16 cellular contexts compared by ENCODE assay signal in the genomic region with DNA sequence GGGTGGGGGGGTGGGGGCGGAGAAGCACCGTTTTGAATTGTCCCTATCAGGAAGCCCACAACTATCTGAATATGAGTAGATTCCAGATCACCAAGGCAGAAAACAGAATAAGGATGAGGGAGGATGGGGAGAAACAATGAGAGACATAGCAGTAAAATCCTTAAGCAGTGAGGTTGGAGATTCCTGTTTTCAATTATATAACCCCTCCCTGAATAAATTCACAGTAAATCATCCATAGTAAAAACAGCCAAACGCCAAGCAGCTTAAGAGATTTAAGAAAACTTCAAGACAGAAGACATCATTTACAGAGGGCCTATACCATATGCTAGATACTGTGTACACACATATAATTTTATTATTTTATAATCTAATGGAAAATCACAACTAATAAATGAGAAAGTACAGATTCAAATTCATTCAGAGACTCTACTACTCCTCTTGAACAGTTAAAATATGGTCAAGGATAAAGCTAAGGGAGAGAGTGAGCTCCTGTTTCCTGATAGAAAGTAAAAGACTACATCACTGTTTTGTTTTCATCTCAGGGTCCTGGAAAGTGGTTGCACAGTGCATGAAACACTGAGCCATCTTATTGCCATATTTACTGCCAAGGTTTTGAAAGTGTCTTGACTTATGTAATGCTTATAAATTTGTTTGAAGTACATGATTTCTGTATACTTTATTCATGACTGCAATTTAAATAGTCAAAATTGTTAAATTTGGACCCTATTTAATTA.
DNase-seq lines count a peak whose midpoint lies in the region; ATAC-seq, FAIRE-seq and TF ChIP-seq lines count a peak whose summit lies in the region.
"Had no signal": no experiment of that assay in that cellular context is flagged by ENCODE, and none has a peak within 500 bp of the region (broad histone marks: within the 10 kb centered on the region; RNA-seq: fewer than 3 reads in every experiment).

No MANE protein-coding gene starts in this region.

- peak overlapping the region; percentile 79 for H3K27ac ChIP-seq in SU-DHL-6 (ENCODE audit: low read depth, low read length)
- no peak overlapping the region for H3K27ac ChIP-seq in mammary epithelial cell (ENCODE audit: insufficient read depth, low read depth, low read length)
- no peak overlapping the region for H3K27ac ChIP-seq in breast epithelium
- H3K27ac ChIP-seq: ascending aorta, foreskin keratinocyte had no signal

- H3K79me2 ChIP-seq in SU-DHL-6 (ENCODE audit: insufficient read depth, low read length) (peaks cover 93% of the 10 kb centered on the region), mammary epithelial cell (ENCODE audit: insufficient read depth, low read length) (peaks cover 69% of the 10 kb centered on the region)

- H3K4me2 ChIP-seq in SU-DHL-6 (ENCODE audit: low read depth, low read length, poor library complexity, severe bottlenecking) (no peak overlapping the region), mammary epithelial cell (ENCODE audit: insufficient read depth, low read depth, low read length) (no peak overlapping the region)

- H2AFZ ChIP-seq in SU-DHL-6 (ENCODE audit: low read depth, low read length, severe bottlenecking) (no peak overlapping the region), mammary epithelial cell (ENCODE audit: low read depth, low read length) (no peak overlapping the region)

- no peak for TF ChIP-seq CTCF in AG10803 (conservative IDR thresholded peaks at IDR 0.05; ENCODE audit: low read length)
- TF ChIP-seq CTCF in SU-DHL-6 (IDR thresholded peaks at IDR 0.05; ENCODE audit: insufficient read depth, low read length, poor library complexity, severe bottlenecking) = no peak
- TF ChIP-seq CTCF in fibroblast of the aortic adventitia (IDR thresholded peaks at IDR 0.05; ENCODE audit: insufficient read depth, low read length) = no peak
- TF ChIP-seq CTCF in mammary epithelial cell (conservative IDR thresholded peaks at IDR 0.05 in 1 of 2, IDR thresholded peaks at IDR 0.05 in 1 of 2; ENCODE audit: extremely low read depth in 1 of 2, insufficient read depth in 1 of 2, low read depth in 1 of 2, low read length in 2 of 2) = no peak
- no peak for TF ChIP-seq CTCF in breast epithelium (IDR thresholded peaks at IDR 0.05)

- dilution Hi-C loops in mammary epithelial cell (cut with HindIII; ENCODE audit: low sequenced_read_pairs) = no loop called here

- no TSS peak for BruUV-seq in mammary epithelial cell (replicated peaks; lab: Mats Ljungman, UMichigan)

- peaks cover 79% of the 10 kb centered on the region for H3F3A ChIP-seq in SU-DHL-6 (ENCODE audit: insufficient read depth)

- H4K20me1 ChIP-seq in SU-DHL-6 (ENCODE audit: low read depth, low read length) = no peaks in the 10 kb centered on the region
- no peaks in the 10 kb centered on the region for H4K20me1 ChIP-seq in mammary epithelial cell (ENCODE audit: insufficient read depth, low read length)

- TF ChIP-seq POLR2A in breast epithelium (IDR thresholded peaks at IDR 0.05) (no peak), GM18505 (IDR thresholded peaks at IDR 0.05; ENCODE audit: borderline replicate concordance, extremely low read depth, insufficient read depth, insufficient read length) (no peak)

- peaks cover 28% of the 10 kb centered on the region for H3K36me3 ChIP-seq in SU-DHL-6 (ENCODE audit: low read length)
- H3K36me3 ChIP-seq in mammary epithelial cell (ENCODE audit: insufficient read depth, low read length) = peaks cover 3% of the 10 kb centered on the region
- H3K36me3 ChIP-seq in breast epithelium = no peaks in the 10 kb centered on the region
- H3K36me3 ChIP-seq: ascending aorta had no signal

- FAIRE-seq in RCC 7860 (lab: Jason Lieb, UNC) = no peak
- FAIRE-seq: H1 had no signal

- H3K9me3 ChIP-seq in SU-DHL-6 (ENCODE audit: insufficient read depth, low read length) = no peaks in the 10 kb centered on the region
- H3K9me3 ChIP-seq in mammary epithelial cell (replicated peaks; ENCODE audit: insufficient read depth, low read length) = no peaks in the 10 kb centered on the region
- H3K9me3 ChIP-seq in breast epithelium = no peaks in the 10 kb centered on the region
- H3K9me3 ChIP-seq: ascending aorta had no signal

- H3K9ac ChIP-seq in SU-DHL-6 (ENCODE audit: low read length) = no peak overlapping the region
- no peak overlapping the region for H3K9ac ChIP-seq in mammary epithelial cell (ENCODE audit: insufficient read depth, low read length)

- CTCF ChIA-PET in mammary epithelial cell (lab: Charles Lee; ENCODE audit: low non-redundant PET) = no interaction called here

- H3K4me3 ChIP-seq in AG10803 (ENCODE audit: low read length) (no peak overlapping the region), SU-DHL-6 (ENCODE audit: insufficient read depth, low read length, poor library complexity, severe bottlenecking) (no peak overlapping the region), fibroblast of the aortic adventitia (ENCODE audit: low read depth, low read length) (no peak overlapping the region), mammary epithelial cell (replicated peaks in 1 of 3; ENCODE audit: insufficient read depth in 1 of 3, low read depth in 2 of 3, low read length in 3 of 3) (no peak overlapping the region), breast epithelium (no peak overlapping the region)
- H3K4me3 ChIP-seq: ascending aorta had no signal

- DNase-seq in AG10803 (ENCODE audit: low read depth) (peak; percentile 40), GM03348 (ENCODE audit: low spot score) (peak; percentile 27), fibroblast of the aortic adventitia (ENCODE audit: low read depth) (peak; percentile 22), mammary epithelial cell (no peak), breast epithelium (ENCODE audit: low spot score in 2 of 2) (no peak), RCC 7860 (ENCODE audit: low spot score) (no peak)
- DNase-seq: activated effector memory CD4-positive, alpha-beta T cell treated with Interleukin-2 at 50 U/mL for 16 hours; COR-L47; foreskin keratinocyte; nucleus accumbens; stimulated activated CD4-positive, alpha-beta T cell treated with anti-CD3 and anti-CD28 coated beads, Interleukin-1b, Interleukin-23, amount 100 ng/mL, for 48 hours had no signal

- in situ Hi-C loops in mammary epithelial cell (cut with MboI; ENCODE audit: low sequenced_read_pairs in 2 of 2) = loop anchor here (10.0 to 25.0 kb wide), 2 partner anchors 309 to 732 kb away; no protein-coding TSS in a partner anchor

- WGBS in mammary epithelial cell (ENCODE audit: low coverage, missing lambda C conversion rate) = 83% methylated on average over 3 of the region's 3 CpGs

- no peak for ATAC-seq in GM18505 (IDR thresholded peaks at IDR 0.05; ENCODE audit: unreplicated experiment)
- ATAC-seq: foreskin keratinocyte, sciatic nerve had no signal

- no peaks in the 10 kb centered on the region for H3K27me3 ChIP-seq in SU-DHL-6 (ENCODE audit: low read length)
- H3K27me3 ChIP-seq in mammary epithelial cell (ENCODE audit: insufficient read depth, low read length) = no peaks in the 10 kb centered on the region
- H3K27me3 ChIP-seq in breast epithelium = no peaks in the 10 kb centered on the region
- H3K27me3 ChIP-seq: ascending aorta, foreskin keratinocyte had no signal

- intact Hi-C loops in mammary epithelial cell (cut with micrococcal nuclease) = no loop called here
- intact Hi-C loops in breast epithelium (cut with DNase I; ENCODE audit: low total_unique reads) = no loop called here

- H3K4me1 ChIP-seq in mammary epithelial cell (ENCODE audit: insufficient read depth, low read length) (peaks cover 5% of the 10 kb centered on the region), breast epithelium (no peaks in the 10 kb centered on the region)

- no peaks in the 10 kb centered on the region for H3K9me2 ChIP-seq in SU-DHL-6 (replicated peaks; ENCODE audit: insufficient read depth, low read length)

Comparison
In these comparisons a context has a peak if more than half of its experiments do, and no peak if none do; other contexts are left out.
1. DNase-seq: peak in AG10803 (single experiment), GM03348 (single experiment) and fibroblast of the aortic adventitia (single experiment); none in mammary epithelial cell (single experiment), breast epithelium (0 of 2) and RCC 7860 (single experiment).